Comparison of ENCODE assay signal across 16 cellular contexts in the genomic region with DNA sequence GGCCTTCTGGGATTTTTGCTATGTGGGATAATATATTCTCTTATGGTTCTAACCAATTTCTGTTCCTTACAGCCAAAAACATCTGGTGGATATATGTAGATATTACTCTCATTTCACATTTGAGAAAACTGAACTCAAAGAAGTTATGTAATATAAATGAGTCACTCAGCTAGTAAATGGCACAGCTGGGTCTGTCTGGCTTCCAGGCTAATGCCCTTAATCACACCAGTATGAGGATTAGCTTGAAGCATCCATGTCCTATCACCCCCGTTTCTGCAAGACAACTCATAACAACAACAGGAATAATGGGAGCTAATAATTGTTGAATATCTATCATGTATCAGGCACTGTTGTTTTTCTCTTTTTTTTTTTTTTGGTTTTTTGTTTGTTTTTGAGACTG. TPM values are rescaled to one million over a fixed set of nuclear protein-coding genes. Genes with fewer than 3 reads are reported as not detected.
A peak's percentile ranks its signal among the peaks of the same experiment; 100 is the strongest.
DNase-seq lines count a peak whose midpoint lies in the region; ATAC-seq and TF ChIP-seq lines count a peak whose summit lies in the region.
"Had no signal": no experiment of that assay in that cellular context is flagged by ENCODE, and none has a peak within 500 bp of the region (broad histone marks: within the 10 kb centered on the region; RNA-seq: fewer than 3 reads in every experiment).

No MANE protein-coding gene starts in this region.

- H3K4me3 ChIP-seq in AG09309 (ENCODE audit: control insufficient read depth, low read depth, low read length) (no peak overlapping the region), fibroblast of pulmonary artery (replicated peaks; ENCODE audit: low read depth, low read length) (no peak overlapping the region)
- H3K4me3 ChIP-seq: tibial nerve had no signal

- DNase-seq in AG09309 (ENCODE audit: low read depth): peak; percentile 49
- peak; percentile 46 for DNase-seq in HFFc6
- peak; percentile 45 for DNase-seq in SIG-M5 treated with dmso at 0.1 percent for 504 hours (lab: John Stamatoyannopoulos, UW; ENCODE audit: unreplicated experiment)
- peak; percentile 47 for DNase-seq in fibroblast of pulmonary artery (ENCODE audit: low read depth)
- DNase-seq in GF-D8 (lab: John Stamatoyannopoulos, UW): no peak
- DNase-seq in activated CD8-positive, alpha-beta memory T cell treated with anti-CD3 and anti-CD28 coated beads, Interleukin-2, amount 50 U/mL, for 48 hours: no peak
- no peak for DNase-seq in activated CD4-positive, alpha-beta T cell treated with anti-CD3 and anti-CD28 coated beads, Interleukin-2, amount 50 U/mL, for 1 hour
- DNase-seq: BE2C; DMS79 treated with DMSO at 0.1 percent for 48 hours; effector memory CD8-positive, alpha-beta T cell; KG1; kidney glomerular epithelial cell; NCI-H2029 treated with DMSO at 0.1 percent for 48 hours; NCI-H748 treated with DMSO at 0.1 percent for 48 hours had no signal

- peaks cover 3% of the 10 kb centered on the region for H3K27me3 Mint-ChIP-seq in HFFc6 (ENCODE audit: insufficient read depth)
- H3K27me3 Mint-ChIP-seq: effector memory CD8-positive, alpha-beta T cell had no signal

- no peak for ATAC-seq in GM18868 (IDR thresholded peaks at IDR 0.05; ENCODE audit: unreplicated experiment)
- ATAC-seq: effector memory CD8-positive, alpha-beta T cell had no signal

- no peaks in the 10 kb centered on the region for H3K9me3 Mint-ChIP-seq in HFFc6
- H3K9me3 Mint-ChIP-seq: effector memory CD8-positive, alpha-beta T cell had no signal

- no peak overlapping the region for H3K27ac Mint-ChIP-seq in HFFc6
- H3K27ac Mint-ChIP-seq: effector memory CD8-positive, alpha-beta T cell had no signal

- TF ChIP-seq CTCF in AG09309 (IDR thresholded peaks at IDR 0.05; ENCODE audit: control insufficient read depth, insufficient read depth, low read depth, low read length, missing control alignments): no peak
- TF ChIP-seq CTCF in HFFc6 (IDR thresholded peaks at IDR 0.05): no peak
- no peak for TF ChIP-seq CTCF in fibroblast of pulmonary artery (IDR thresholded peaks at IDR 0.05; ENCODE audit: low read length, missing control alignments)

- no peaks in the 10 kb centered on the region for H3K36me3 Mint-ChIP-seq in HFFc6 (ENCODE audit: low read depth)

- no peaks in the 10 kb centered on the region; the same call in 1 of the 2 replicates for H3K4me1 Mint-ChIP-seq in HFFc6 (ENCODE audit: low read depth)

- no peak overlapping the region for H3K4me3 Mint-ChIP-seq in HFFc6
- H3K4me3 Mint-ChIP-seq: effector memory CD8-positive, alpha-beta T cell had no signal

RNA-seq across cellular contexts. Expression of a gene that starts 34.4 kb away (rescaled TPM):
- total RNA-seq in HFFc6 (2021; fragmentation: NEBNext Ultra II Directional; extraction: Animal tissue kit (Norgen Biotek cat#: 25700)): 10 to 100 TPM; 80.1 to 93.4 (median 89.5) TPM

Comparison
In these comparisons a context has a peak if more than half of its experiments do, and no peak if none do; other contexts are left out.
1. DNase-seq: peak in AG09309 (single experiment), HFFc6 (single experiment), SIG-M5 treated with dmso at 0.1 percent for 504 hours (single experiment) and fibroblast of pulmonary artery (single experiment); none in GF-D8 (single experiment), activated CD8-positive, alpha-beta memory T cell treated with anti-CD3 and anti-CD28 coated beads, Interleukin-2, amount 50 U/mL, for 48 hours (single experiment) and activated CD4-positive, alpha-beta T cell treated with anti-CD3 and anti-CD28 coated beads, Interleukin-2, amount 50 U/mL, for 1 hour (single experiment).